ENCODE assay signal across 1 cellular context in genomic region chr7:127628445-127628844, GRCh38.
TF ChIP-seq lines count a peak whose summit lies in the region.

No MANE protein-coding gene starts in this region.

TF ChIP-seq in endothelial cell of umbilical vein, 7 proteins besides CTCF, POLR2A, EP300 and RAD21:
- TF ChIP-seq FOS (IDR thresholded peaks at IDR 0.05; ENCODE audit: borderline replicate concordance, insufficient read depth, low read length) (no peak), POLR2AphosphoS5 (IDR thresholded peaks at IDR 0.05; ENCODE audit: insufficient read depth, low read depth, low read length) (no peak), JUN (IDR thresholded peaks at IDR 0.05; ENCODE audit: borderline replicate concordance, insufficient read depth, insufficient read length, low read depth) (no peak), MYC (IDR thresholded peaks at IDR 0.05; ENCODE audit: low read depth, low read length) (no peak), GATA2 (IDR thresholded peaks at IDR 0.05; ENCODE audit: insufficient read depth, insufficient read length, low read depth, low read length) (no peak), EZH2 (IDR thresholded peaks at IDR 0.05; ENCODE audit: borderline replicate concordance, low read depth, low read length, severe bottlenecking) (no peak)
- TF ChIP-seq, protein P1, sequence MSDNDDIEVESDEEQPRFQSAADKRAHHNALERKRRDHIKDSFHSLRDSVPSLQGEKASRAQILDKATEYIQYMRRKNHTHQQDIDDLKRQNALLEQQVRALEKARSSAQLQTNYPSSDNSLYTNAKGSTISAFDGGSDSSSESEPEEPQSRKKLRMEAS (IDR thresholded peaks at IDR 0.05; ENCODE audit: insufficient read depth, insufficient read length) = no peak
